In genomic region chr6:71533939-71534379, GRCh38 we compare ENCODE assay signal across 9 cellular contexts.
DNase-seq lines count a peak whose midpoint lies in the region; ATAC-seq and TF ChIP-seq lines count a peak whose summit lies in the region.
"Had no signal": no experiment of that assay in that cellular context is flagged by ENCODE, and none has a peak within 500 bp of the region (broad histone marks: within the 10 kb centered on the region; RNA-seq: fewer than 3 reads in every experiment).

No MANE protein-coding gene starts in this region.

- intact Hi-C loops in left colon (cut with DNase I, micrococcal nuclease), result loop anchor here in 1 of 2 donors (10.0 kb wide), 1 partner anchor 551 kb away; no protein-coding TSS in a partner anchor

- POLR2A ChIA-PET in GM10248 (lab: Yijun Ruan, JAX), result no interaction called here

- peak; percentile 43 for TF ChIP-seq CTCF in GM10248 (IDR thresholded peaks at IDR 0.05; ENCODE audit: control extremely low read depth, extremely low read depth, low read depth, missing control alignments)

- peak; percentile 20 for DNase-seq in GM10248 (ENCODE audit: extremely low spot score)
- peak; percentile 3 for DNase-seq in NCI-H1694 treated with DMSO at 0.1 percent for 48 hours (lab: John Stamatoyannopoulos, UW)
- peak; percentile 35 for DNase-seq in dedifferentiated amniotic fluid mesenchymal stem cell (ENCODE audit: extremely low spot score)
- peak; percentile 15 for DNase-seq in pons (ENCODE audit: low spot score)
- DNase-seq in NCI-H1092 (lab: John Stamatoyannopoulos, UW), result no peak
- DNase-seq in left colon, result no peak
- no peak for DNase-seq in GM19238 (ENCODE audit: insufficient read length, low spot score)
- DNase-seq: NCI-H774 had no signal

- ATAC-seq in GM19035 (IDR thresholded peaks at IDR 0.05; ENCODE audit: unreplicated experiment) (no peak), left colon (no peak)

- CTCF ChIA-PET in GM10248 (lab: Yijun Ruan, JAX), result interaction anchor here (0.7 to 1.8 kb wide), 9 partner anchors 16 to 555 kb away, joined by 3 to 7 read pairs (median 3); no protein-coding TSS in a partner anchor

Comparison
In these comparisons a context has a peak if more than half of its experiments do, and no peak if none do; other contexts are left out.
1. DNase-seq: peak in GM10248 (single experiment), NCI-H1694 treated with DMSO at 0.1 percent for 48 hours (single experiment), dedifferentiated amniotic fluid mesenchymal stem cell (single experiment) and pons (single experiment); none in NCI-H1092 (single experiment), left colon (0 of 2) and GM19238 (single experiment).